In genomic region chr2:205655775-205656425, GRCh38 we compare ENCODE assay signal across 22 cellular contexts.
"Had no signal": no experiment of that assay in that cellular context is flagged by ENCODE, and none has a peak within 500 bp of the region (broad histone marks: within the 10 kb centered on the region; RNA-seq: fewer than 3 reads in every experiment).

No MANE protein-coding gene starts in this region.

- H3K27me3 Mint-ChIP-seq: activated naive CD4-positive, alpha-beta T cell treated with anti-CD3 and anti-CD28 coated beads, Interleukin-2, amount 10 ng/mL, durations not matched to agents 7 days and 5 days had no signal

- H3K4me3 Mint-ChIP-seq: activated naive CD4-positive, alpha-beta T cell treated with anti-CD3 and anti-CD28 coated beads, Interleukin-2, amount 10 ng/mL, durations not matched to agents 7 days and 5 days; activated T-cell treated with anti-CD3 and anti-CD28 coated beads, Interleukin-2, amount 50 U/mL, for 4 hours; naive B cell; T-helper 1 cell treated with Interleukin-12 subunit alpha and Interleukin-12 subunit beta and Interleukin-4 antibody, amounts not matched to agents 30 μg/mL and 1 μg/mL, for 36 hours had no signal

- H3K27ac ChIP-seq: adrenal gland, cardiac muscle cell, left lung, ovary, psoas muscle, VCaP had no signal

- H3K9me3 ChIP-seq: adrenal gland, left lung, ovary, psoas muscle, tibial artery had no signal

- H3K4me3 ChIP-seq: adrenal gland, cardiac muscle cell, left lung, ovary, psoas muscle, tibial artery had no signal

- H3K27ac Mint-ChIP-seq: activated naive CD4-positive, alpha-beta T cell treated with anti-CD3 and anti-CD28 coated beads, Interleukin-2, amount 10 ng/mL, durations not matched to agents 7 days and 5 days; T-helper 1 cell treated with Interleukin-12 subunit alpha and Interleukin-12 subunit beta and Interleukin-4 antibody, amounts not matched to agents 30 μg/mL and 1 μg/mL, for 36 hours had no signal

- H3K36me3 Mint-ChIP-seq: activated naive CD4-positive, alpha-beta T cell treated with anti-CD3 and anti-CD28 coated beads, Interleukin-2, amount 10 ng/mL, durations not matched to agents 7 days and 5 days; naive B cell had no signal

- H3K9me3 Mint-ChIP-seq: activated naive CD4-positive, alpha-beta T cell treated with anti-CD3 and anti-CD28 coated beads, Interleukin-2, amount 10 ng/mL, durations not matched to agents 7 days and 5 days; activated T-cell treated with anti-CD3 and anti-CD28 coated beads, Interleukin-2, amount 50 U/mL, for 4 hours; naive B cell; T-helper 1 cell treated with Interleukin-12 subunit alpha and Interleukin-12 subunit beta and Interleukin-4 antibody, amounts not matched to agents 30 μg/mL and 1 μg/mL, for 36 hours had no signal

- H3K4me1 ChIP-seq: adrenal gland had no signal

- H3K27me3 ChIP-seq: adrenal gland, cardiac muscle cell, left lung, ovary, tibial artery had no signal

- DNase-seq: activated CD4-positive, alpha-beta T cell treated with anti-CD3 and anti-CD28 coated beads, Interleukin-2, amount 50 U/mL, for 1 hour; activated CD4-positive, CD25-positive, alpha-beta regulatory T cell treated with anti-CD3 and anti-CD28 coated beads, Interleukin-2, amount 50 U/mL, for 72 hours; activated CD8-positive, alpha-beta memory T cell treated with anti-CD3 and anti-CD28 coated beads, Interleukin-2, amount 50 U/mL, for 4 hours; activated effector memory CD4-positive, alpha-beta T cell treated with Interleukin-2 at 50 U/mL for 16 hours; activated naive CD4-positive, alpha-beta T cell treated with anti-CD3 and anti-CD28 coated beads, Interleukin-2, amount 10 ng/mL, durations not matched to agents 7 days and 5 days; activated T-cell treated with anti-CD3 and anti-CD28 coated beads, Interleukin-2, amount 50 U/mL, for 4 hours; adrenal gland; dermis blood vessel endothelial cell; effector memory CD4-positive, alpha-beta T cell; kidney; left lung; naive B cell; ovary; psoas muscle; right cardiac atrium; stimulated activated CD4-positive, alpha-beta T cell treated with anti-CD3 and anti-CD28 coated beads, Interleukin-2, amount 100 ng/mL, for 24 hours; stimulated activated naive CD4-positive, alpha-beta T cell treated with Interleukin-2 at 50 U/mL for 16 hours; substantia nigra; tibial artery had no signal

- H3K36me3 ChIP-seq: adrenal gland, cardiac muscle cell, left lung, ovary, tibial artery had no signal
